ENCODE assay signal across 2 cellular contexts in genomic region chr16:19164285-19164684, GRCh38.
TF ChIP-seq lines count a peak whose summit lies in the region.

No MANE protein-coding gene starts in this region.

TF ChIP-seq in liver, 16 proteins besides CTCF, POLR2A, EP300 and RAD21:
- TF ChIP-seq JUND (IDR thresholded peaks at IDR 0.05), result no peak
- peak; percentile 26 to 53 for TF ChIP-seq HNF4A (conservative IDR thresholded peaks at IDR 0.05)

TF ChIP-seq in HepG2, 621 proteins besides CTCF, POLR2A, EP300 and RAD21:
- TF ChIP-seq HOXA9 (CRISPR knock-in tag; IDR thresholded peaks at IDR 0.05; ENCODE audit: borderline replicate concordance) (no peak), SNAPC5 (CRISPR knock-in tag; IDR thresholded peaks at IDR 0.05; ENCODE audit: borderline replicate concordance) (no peak), TOE1 (CRISPR knock-in tag; IDR thresholded peaks at IDR 0.05) (no peak), TAF15 (IDR thresholded peaks at IDR 0.05; ENCODE audit: low read depth, low read length, poor library complexity, severe bottlenecking) (no peak), ZFP1 (CRISPR knock-in tag; IDR thresholded peaks at IDR 0.05) (no peak), THYN1 (CRISPR knock-in tag; IDR thresholded peaks at IDR 0.05; ENCODE audit: borderline replicate concordance, low read depth) (no peak), HOXA5 (CRISPR knock-in tag; IDR thresholded peaks at IDR 0.05) (no peak), CENPT (CRISPR knock-in tag; IDR thresholded peaks at IDR 0.05; ENCODE audit: low read depth) (no peak), PRMT3 (CRISPR knock-in tag; IDR thresholded peaks at IDR 0.05; ENCODE audit: borderline replicate concordance, low read depth) (no peak), FOXO1 (CRISPR knock-in tag; IDR thresholded peaks at IDR 0.05) (no peak), HMGA1 (CRISPR knock-in tag; conservative IDR thresholded peaks at IDR 0.05) (no peak), ZNF746 (CRISPR knock-in tag; IDR thresholded peaks at IDR 0.05) (no peak), CENPX (CRISPR knock-in tag; IDR thresholded peaks at IDR 0.05) (no peak)
